8 cellular contexts compared by ENCODE assay signal in the genomic region with DNA sequence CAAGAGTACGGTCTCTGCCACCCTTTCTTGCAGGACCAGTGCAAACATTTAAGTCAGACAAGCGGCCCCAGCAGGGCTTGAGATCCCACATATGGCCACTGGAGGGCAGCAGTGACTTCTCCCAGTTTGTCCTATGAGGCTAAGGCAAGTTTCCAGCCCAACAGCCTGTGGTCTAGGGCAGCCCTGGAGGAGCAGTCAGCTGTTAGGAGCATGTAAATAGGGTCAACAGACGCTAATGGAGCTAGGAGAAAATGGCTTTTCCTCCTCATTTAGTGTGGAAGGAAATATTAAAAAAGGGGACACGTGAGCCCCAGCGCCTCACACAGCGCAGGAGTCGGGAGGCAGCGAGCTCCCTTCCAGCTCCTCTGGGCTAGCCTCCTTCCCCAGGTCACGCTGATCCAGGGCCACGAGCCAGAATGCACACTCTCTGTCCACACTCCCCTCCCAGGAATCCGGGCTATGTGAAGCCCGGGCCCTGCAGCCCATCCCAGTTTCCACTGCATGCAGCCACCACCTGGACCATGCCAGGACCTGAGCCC.
DNase-seq lines count a peak whose midpoint lies in the region; ATAC-seq and TF ChIP-seq lines count a peak whose summit lies in the region.

No MANE protein-coding gene starts in this region.

- H3K4me3 ChIP-seq in BJ (ENCODE audit: low read depth, low read length) (no peak overlapping the region), Karpas-422 (ENCODE audit: low read length) (no peak overlapping the region), Peyer's patch (no peak overlapping the region), fibroblast of the aortic adventitia (ENCODE audit: low read depth, low read length) (no peak overlapping the region)

- POLR2A ChIA-PET in BJ (lab: Charles Lee) = no interaction called here

- H3K27ac Mint-ChIP-seq in neural crest cell (ENCODE audit: unreplicated experiment) = no peak overlapping the region

- H3K4me3 Mint-ChIP-seq in neural crest cell = no peak overlapping the region

- TF ChIP-seq POLR2A in Peyer's patch (IDR thresholded peaks at IDR 0.05) = no peak

- H3K36me3 Mint-ChIP-seq in neural crest cell (ENCODE audit: low read depth) = no peaks in the 10 kb centered on the region

- H3K27me3 ChIP-seq in BJ (ENCODE audit: control insufficient read depth, insufficient read depth, low read length) (no peaks in the 10 kb centered on the region), Karpas-422 (ENCODE audit: low read length) (no peaks in the 10 kb centered on the region), Peyer's patch (no peaks in the 10 kb centered on the region)

- peaks cover 26% of the 10 kb centered on the region for H3K4me1 Mint-ChIP-seq in neural crest cell

- no peaks in the 10 kb centered on the region for H3K9me3 ChIP-seq in Karpas-422 (ENCODE audit: low read length)
- H3K9me3 ChIP-seq in Peyer's patch = no peaks in the 10 kb centered on the region

- no peaks in the 10 kb centered on the region for H3K9me3 Mint-ChIP-seq in neural crest cell

- H3K79me2 ChIP-seq in Karpas-422 (ENCODE audit: low read length) = no peaks in the 10 kb centered on the region

- ATAC-seq in GM19455 (IDR thresholded peaks at IDR 0.05; ENCODE audit: unreplicated experiment) = peak; percentile 71
- peak; percentile 62 for ATAC-seq in stimulated activated naive CD8-positive, alpha-beta T cell treated with anti-CD3 and anti-CD28 coated beads, Interleukin-15, Interleukin-2, amounts not matched to agents 100 U/mL and 50 U/mL, for 24 hours

- H3K4me2 ChIP-seq in Karpas-422 (ENCODE audit: low read depth, low read length, poor library complexity, severe bottlenecking) = no peak overlapping the region

- TF ChIP-seq CTCF in BJ (IDR thresholded peaks at IDR 0.05; ENCODE audit: insufficient read depth, low read depth, low read length) = peak; percentile 82
- TF ChIP-seq CTCF in Peyer's patch (IDR thresholded peaks at IDR 0.05) = peak; percentile 71 to 87 (median 82)
- peak; percentile 94 for TF ChIP-seq CTCF in fibroblast of the aortic adventitia (IDR thresholded peaks at IDR 0.05; ENCODE audit: insufficient read depth, low read length)
- peak; percentile 97 for TF ChIP-seq CTCF in neural crest cell (conservative IDR thresholded peaks at IDR 0.05)

- H3K9ac ChIP-seq in Karpas-422 (ENCODE audit: low read length) = no peak overlapping the region

- H3K27ac ChIP-seq in Karpas-422 (ENCODE audit: low read length) (no peak overlapping the region), Peyer's patch (peak overlapping the region; percentile 14 to 49 (median 28))

- peaks cover 4% of the 10 kb centered on the region for H3K27me3 Mint-ChIP-seq in neural crest cell (ENCODE audit: low read depth)

- DNase-seq in BJ (ENCODE audit: low read depth) (peak; percentile 72), Karpas-422 (peak; percentile 91), Peyer's patch (peak; percentile 61 to 91 (median 85)), activated T-helper 1 cell treated with Interleukin-2 at 50 U/mL for 16 hours (ENCODE audit: low read depth) (peak; percentile 36), fibroblast of the aortic adventitia (ENCODE audit: low read depth) (peak; percentile 99), neural crest cell (ENCODE audit: low read depth, low spot score) (peak; percentile 90)
- peak; percentile 77 for DNase-seq in stimulated activated naive CD8-positive, alpha-beta T cell treated with anti-CD3 and anti-CD28 coated beads, Interleukin-15, Interleukin-2, amounts not matched to agents 100 U/mL and 50 U/mL, for 24 hours

- CTCF ChIA-PET in BJ (lab: Yijun Ruan, JAX) = interaction anchor here (0.7 to 5.2 kb wide), 37 partner anchors 9 to 634 kb away, joined by 3 to 36 read pairs (median 4); no protein-coding TSS in a partner anchor

- H3K9me2 ChIP-seq in Karpas-422 (replicated peaks; ENCODE audit: insufficient read depth, low read length) = no peaks in the 10 kb centered on the region

- H2AFZ ChIP-seq in Karpas-422 (ENCODE audit: low read length) = no peak overlapping the region

- no peaks in the 10 kb centered on the region for H4K20me1 ChIP-seq in Karpas-422 (ENCODE audit: insufficient read depth, low read depth, low read length)

- no peaks in the 10 kb centered on the region; the same call in 1 of the 2 replicates for H3K4me1 ChIP-seq in Karpas-422 (ENCODE audit: low read length)
- H3K4me1 ChIP-seq in Peyer's patch = no peaks in the 10 kb centered on the region

- H3K36me3 ChIP-seq in BJ (ENCODE audit: control insufficient read depth, insufficient read depth, low read length) (no peaks in the 10 kb centered on the region), Karpas-422 (ENCODE audit: insufficient read depth, low read length) (no peaks in the 10 kb centered on the region), Peyer's patch (no peaks in the 10 kb centered on the region)

Comparison
In these comparisons a context has a peak if more than half of its experiments do, and no peak if none do; other contexts are left out.
1. DNase-seq: peak in every context shown above with its lines; median percentile 99 in fibroblast of the aortic adventitia; 91 in Karpas-422; 90 in neural crest cell; 85 in Peyer's patch; 77 in stimulated activated naive CD8-positive, alpha-beta T cell treated with anti-CD3 and anti-CD28 coated beads, Interleukin-15, Interleukin-2, amounts not matched to agents 100 U/mL and 50 U/mL, for 24 hours; 72 in BJ; 36 in activated T-helper 1 cell treated with Interleukin-2 at 50 U/mL for 16 hours.